ENCODE assay signal across 27 cellular contexts in the genomic region with DNA sequence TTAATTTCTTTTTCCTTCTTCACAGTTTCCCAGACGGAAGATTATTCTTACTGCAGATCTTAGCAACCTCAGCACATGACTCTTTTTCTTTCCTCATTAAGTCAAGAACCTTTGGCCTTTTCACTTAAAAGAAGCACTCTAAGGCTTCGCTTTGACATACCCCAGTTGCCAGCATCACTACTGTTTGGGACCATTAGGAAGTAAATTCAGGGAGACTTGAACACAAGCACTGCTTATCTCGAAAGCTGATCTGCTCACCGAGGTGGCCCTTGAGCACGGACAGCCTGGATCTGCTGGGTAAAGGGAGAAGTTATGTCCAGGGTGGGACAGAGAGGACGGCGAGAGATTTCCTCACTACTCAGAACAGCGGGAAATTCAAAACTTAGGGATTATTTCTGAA.
A peak's percentile ranks its signal among the peaks of the same experiment; 100 is the strongest.
DNase-seq lines count a peak whose midpoint lies in the region; ATAC-seq and TF ChIP-seq lines count a peak whose summit lies in the region.
"Had no signal": no experiment of that assay in that cellular context is flagged by ENCODE, and none has a peak within 500 bp of the region (broad histone marks: within the 10 kb centered on the region; RNA-seq: fewer than 3 reads in every experiment).

No MANE protein-coding gene starts in this region.

- H3K27me3 ChIP-seq in SJSA1 (replicated peaks), result no peaks in the 10 kb centered on the region
- H3K27me3 ChIP-seq in hepatocyte, result no peaks in the 10 kb centered on the region
- no peaks in the 10 kb centered on the region for H3K27me3 ChIP-seq in stomach
- H3K27me3 ChIP-seq: breast epithelium, esophagus squamous epithelium, upper lobe of left lung had no signal

- no peak for TF ChIP-seq EP300 in stomach (IDR thresholded peaks at IDR 0.05)

- no peak overlapping the region for H2AFZ ChIP-seq in hepatocyte

- H3K4me1 Mint-ChIP-seq in nephron progenitor cell, result peaks cover 90% of the 10 kb centered on the region
- H3K4me1 Mint-ChIP-seq: activated naive CD4-positive, alpha-beta T cell treated with anti-CD3 and anti-CD28 coated beads, Interleukin-2, amount 10 ng/mL, durations not matched to agents 7 days and 5 days; B cell; CD8-positive, alpha-beta memory T cell had no signal

- no peak for TF ChIP-seq POLR2A in stomach (IDR thresholded peaks at IDR 0.05)

- H3K4me2 ChIP-seq in hepatocyte, result peak overlapping the region; percentile 20
- H3K4me2 ChIP-seq: A549 had no signal

- peaks cover 25% of the 10 kb centered on the region for H3K36me3 Mint-ChIP-seq in nephron progenitor cell (ENCODE audit: low read depth)
- H3K36me3 Mint-ChIP-seq: activated CD4-positive, alpha-beta memory T cell treated with anti-CD3 and anti-CD28 coated beads for 36 hours; activated naive CD4-positive, alpha-beta T cell treated with anti-CD3 and anti-CD28 coated beads, Interleukin-2, amount 10 ng/mL, durations not matched to agents 7 days and 5 days; CD8-positive, alpha-beta memory T cell had no signal

- DNase-seq in ELF-1 (ENCODE audit: low read depth, low spot score) (peak; percentile 47), SJSA1 (ENCODE audit: low read depth in 1 of 2, low spot score in 2 of 2) (no peak), hepatocyte (ENCODE audit: low spot score) (no peak), nephron progenitor cell (no peak), stomach (no peak), KG1 (lab: John Stamatoyannopoulos, UW) (no peak)
- DNase-seq: activated CD4-positive, alpha-beta memory T cell treated with anti-CD3 and anti-CD28 coated beads for 36 hours; activated CD4-positive, CD25-positive, alpha-beta regulatory T cell treated with anti-CD3 and anti-CD28 coated beads, Interleukin-2, amount 50 U/mL, for 72 hours; activated CD8-positive, alpha-beta memory T cell treated with anti-CD3 and anti-CD28 coated beads, Interleukin-2, amount 50 U/mL, for 4 hours; activated naive CD4-positive, alpha-beta T cell treated with anti-CD3 and anti-CD28 coated beads, Interleukin-2, amount 10 ng/mL, durations not matched to agents 7 days and 5 days; CD8-positive, alpha-beta memory T cell; effector memory CD8-positive, alpha-beta T cell; esophagus squamous epithelium; hypothalamus; NCI-H146; NCI-H446 treated with DMSO at 0.1 percent for 48 hours; T-helper 17 cell; upper lobe of left lung had no signal

- H3K27me3 Mint-ChIP-seq in nephron progenitor cell (ENCODE audit: low read depth, poor library complexity), result peaks cover 4% of the 10 kb centered on the region

- peaks cover 1% of the 10 kb centered on the region for H3K9me3 Mint-ChIP-seq in nephron progenitor cell
- H3K9me3 Mint-ChIP-seq: activated CD4-positive, alpha-beta memory T cell treated with anti-CD3 and anti-CD28 coated beads for 36 hours; activated naive CD4-positive, alpha-beta T cell treated with anti-CD3 and anti-CD28 coated beads, Interleukin-2, amount 10 ng/mL, durations not matched to agents 7 days and 5 days; activated T-helper 1 cell treated with anti-CD3 and anti-CD28 coated beads, Interleukin-12 subunit alpha, Interleukin-12 subunit beta, Interleukin-2, Interleukin-4 antibody, amounts not matched to agents 30 ng/mL and 10 ng/mL and 1 ng/mL, durations not matched to agents 14 hours and 24 hours and 36 hours; CD8-positive, alpha-beta memory T cell; effector memory CD8-positive, alpha-beta T cell had no signal

- no peaks in the 10 kb centered on the region for H4K20me1 ChIP-seq in hepatocyte (ENCODE audit: insufficient read depth, poor library complexity, severe bottlenecking)

- H3K4me3 ChIP-seq in SJSA1 (no peak overlapping the region), hepatocyte (no peak overlapping the region), stomach (no peak overlapping the region)
- H3K4me3 ChIP-seq: A549, breast epithelium, coronary artery, esophagus squamous epithelium, lung, upper lobe of left lung had no signal

- H3K4me1 ChIP-seq in SJSA1 (replicated peaks), result peaks cover 35% of the 10 kb centered on the region
- H3K4me1 ChIP-seq in hepatocyte (ENCODE audit: insufficient read depth), result peaks cover 34% of the 10 kb centered on the region
- H3K4me1 ChIP-seq in stomach, result peaks cover 0 to 20% (median 7%) of the 10 kb centered on the region in 4 donors
- H3K4me1 ChIP-seq: A549 had no signal

- 63% methylated on average over 8 of the region's 8 CpGs for WGBS in hepatocyte (ENCODE audit: low lambda C conversion rate, missing lambda C conversion rate)
- 85 to 92% (median 88%) methylated on average over 8 of the region's 8 CpGs for WGBS in stomach, 5 donors

- H3K9me3 ChIP-seq in SJSA1 (replicated peaks) (no peaks in the 10 kb centered on the region; the same call in 1 of the 2 replicates), hepatocyte (ENCODE audit: low read depth) (no peaks in the 10 kb centered on the region), stomach (no peaks in the 10 kb centered on the region)
- H3K9me3 ChIP-seq: A549, breast epithelium, esophagus squamous epithelium, upper lobe of left lung had no signal

- no peaks in the 10 kb centered on the region for H3K36me3 ChIP-seq in SJSA1
- no peaks in the 10 kb centered on the region for H3K36me3 ChIP-seq in hepatocyte (replicated peaks; ENCODE audit: insufficient read depth, low read depth)
- H3K36me3 ChIP-seq in stomach, result no peaks in the 10 kb centered on the region
- H3K36me3 ChIP-seq: breast epithelium, esophagus squamous epithelium, upper lobe of left lung had no signal

- H3K27ac ChIP-seq in SJSA1 (peak overlapping the region; percentile 74), hepatocyte (peak overlapping the region; percentile 70), stomach (no peak overlapping the region)
- H3K27ac ChIP-seq: A549, breast epithelium, coronary artery, esophagus squamous epithelium, upper lobe of left lung had no signal

- no peak for ATAC-seq in GM21723 (IDR thresholded peaks at IDR 0.05; ENCODE audit: unreplicated experiment)
- ATAC-seq in HG03175 (IDR thresholded peaks at IDR 0.05; ENCODE audit: unreplicated experiment), result no peak
- ATAC-seq: A549; effector memory CD8-positive, alpha-beta T cell; SK-N-SH treated with all-trans-retinoic acid at 6 μM for 48 hours; T-helper 17 cell had no signal

- peaks cover 62% of the 10 kb centered on the region for H3K79me2 ChIP-seq in hepatocyte

- H3K27ac Mint-ChIP-seq in nephron progenitor cell, result peak overlapping the region; percentile 98
- H3K27ac Mint-ChIP-seq: activated CD4-positive, alpha-beta memory T cell treated with anti-CD3 and anti-CD28 coated beads for 36 hours; activated naive CD4-positive, alpha-beta T cell treated with anti-CD3 and anti-CD28 coated beads, Interleukin-2, amount 10 ng/mL, durations not matched to agents 7 days and 5 days; activated T-helper 1 cell treated with anti-CD3 and anti-CD28 coated beads, Interleukin-12 subunit alpha, Interleukin-12 subunit beta, Interleukin-2, Interleukin-4 antibody, amounts not matched to agents 30 ng/mL and 10 ng/mL and 1 ng/mL, durations not matched to agents 14 hours and 24 hours and 36 hours; B cell; CD8-positive, alpha-beta memory T cell; effector memory CD8-positive, alpha-beta T cell; T-helper 17 cell had no signal

- TF ChIP-seq CTCF in hepatocyte (IDR thresholded peaks at IDR 0.05; ENCODE audit: poor library complexity) (no peak), nephron progenitor cell (IDR thresholded peaks at IDR 0.05) (no peak), stomach (IDR thresholded peaks at IDR 0.05) (no peak)

- H3K9me2 ChIP-seq in hepatocyte (replicated peaks; ENCODE audit: insufficient read depth), result no peaks in the 10 kb centered on the region

- H3K4me3 Mint-ChIP-seq in nephron progenitor cell, result peak overlapping the region; percentile 40
- H3K4me3 Mint-ChIP-seq: activated CD4-positive, alpha-beta memory T cell treated with anti-CD3 and anti-CD28 coated beads for 36 hours; activated naive CD4-positive, alpha-beta T cell treated with anti-CD3 and anti-CD28 coated beads, Interleukin-2, amount 10 ng/mL, durations not matched to agents 7 days and 5 days; activated T-helper 1 cell treated with anti-CD3 and anti-CD28 coated beads, Interleukin-12 subunit alpha, Interleukin-12 subunit beta, Interleukin-2, Interleukin-4 antibody, amounts not matched to agents 30 ng/mL and 10 ng/mL and 1 ng/mL, durations not matched to agents 14 hours and 24 hours and 36 hours; B cell; CD8-positive, alpha-beta memory T cell; effector memory CD8-positive, alpha-beta T cell; T-helper 17 cell had no signal

- intact Hi-C loops in stomach (cut with DNase I; ENCODE audit: low total_unique reads), result no loop called here

Comparison
In these comparisons a context has a peak if more than half of its experiments do, and no peak if none do; other contexts are left out.
1. H3K27ac ChIP-seq: peak in SJSA1 (single experiment) and hepatocyte (single experiment); none in stomach (0 of 5).